ENCODE assay signal across 1 cellular context in genomic region chr19:44807162-44807561, GRCh38.
TF ChIP-seq lines count a peak whose summit lies in the region.

No MANE protein-coding gene starts in this region.

TF ChIP-seq in HepG2, 621 proteins besides CTCF, POLR2A, EP300 and RAD21 (continued from another document and continues in another):
- TF ChIP-seq THAP9 (CRISPR knock-in tag; IDR thresholded peaks at IDR 0.05; ENCODE audit: borderline replicate concordance) (0 out of 2 replicates have a peak, but pooled peaks have one; percentile 5), HMGXB3 (CRISPR knock-in tag; IDR thresholded peaks at IDR 0.05; ENCODE audit: borderline replicate concordance) (no peak), BCL6 (CRISPR knock-in tag; IDR thresholded peaks at IDR 0.05) (peak; percentile 75), ZNF510 (CRISPR knock-in tag; IDR thresholded peaks at IDR 0.05; ENCODE audit: low read depth) (no peak), ZNF282 (IDR thresholded peaks at IDR 0.05; ENCODE audit: partially characterized antibody) (no peak), ZSCAN22 (CRISPR knock-in tag; IDR thresholded peaks at IDR 0.05) (peak; percentile 87), RFX3 (CRISPR knock-in tag; IDR thresholded peaks at IDR 0.05) (no peak), ZBTB38 (CRISPR knock-in tag; IDR thresholded peaks at IDR 0.05) (0 out of 2 replicates have a peak, but pooled peaks have one; percentile 33), CBX2 (IDR thresholded peaks at IDR 0.05; ENCODE audit: low read depth, low read length) (no peak), CBX2 (CRISPR knock-in tag; IDR thresholded peaks at IDR 0.05; ENCODE audit: low read depth) (no peak), PLSCR1 (CRISPR knock-in tag; IDR thresholded peaks at IDR 0.05; ENCODE audit: borderline replicate concordance) (no peak), REPIN1 (CRISPR knock-in tag; IDR thresholded peaks at IDR 0.05; ENCODE audit: borderline replicate concordance, low read depth) (peak; percentile 28; the same call in 1 of the 2 replicates), RERE (CRISPR knock-in tag; IDR thresholded peaks at IDR 0.05; ENCODE audit: low read depth) (peak; percentile 70; the same call in 1 of the 2 replicates), FOXA1 (IDR thresholded peaks at IDR 0.05) (no peak), FOXA1 (CRISPR knock-in tag; IDR thresholded peaks at IDR 0.05) (peak; percentile 65), ESRRA (CRISPR knock-in tag; IDR thresholded peaks at IDR 0.05; ENCODE audit: low read depth) (0 out of 2 replicates have a peak, but pooled peaks have one; percentile 35), MYPOP (CRISPR knock-in tag; IDR thresholded peaks at IDR 0.05) (0 out of 2 replicates have a peak, but pooled peaks have one; percentile 25), PHF21A (CRISPR knock-in tag; IDR thresholded peaks at IDR 0.05) (0 out of 2 replicates have a peak, but pooled peaks have one; percentile 22), SNAI1 (CRISPR knock-in tag; IDR thresholded peaks at IDR 0.05; ENCODE audit: borderline replicate concordance) (0 out of 2 replicates have a peak, but pooled peaks have one; percentile 38), SALL1 (CRISPR knock-in tag; IDR thresholded peaks at IDR 0.05) (peak; percentile 51), MAZ (IDR thresholded peaks at IDR 0.05; ENCODE audit: borderline replicate concordance, low read depth, low read length) (no peak), MAZ (CRISPR knock-in tag; IDR thresholded peaks at IDR 0.05; ENCODE audit: low read depth) (0 out of 2 replicates have a peak, but pooled peaks have one; percentile 49), FOSL2 (CRISPR knock-in tag; IDR thresholded peaks at IDR 0.05) (peak; percentile 71), ZNF644 (CRISPR knock-in tag; IDR thresholded peaks at IDR 0.05; ENCODE audit: low read depth) (peak; percentile 27; the same call in 1 of the 2 replicates), HDAC1 (CRISPR knock-in tag; IDR thresholded peaks at IDR 0.05) (peak; percentile 55; the same call in 1 of the 2 replicates), ZNF234 (CRISPR knock-in tag; conservative IDR thresholded peaks at IDR 0.05) (no peak), ATF2 (CRISPR knock-in tag; IDR thresholded peaks at IDR 0.05) (peak; percentile 61; the same call in 1 of the 2 replicates), MXI1 (IDR thresholded peaks at IDR 0.05; ENCODE audit: borderline replicate concordance, low read depth, low read length) (peak; percentile 23; the same call in 1 of the 3 replicates), ISX (CRISPR knock-in tag; conservative IDR thresholded peaks at IDR 0.05) (no peak), CHCHD3 (CRISPR knock-in tag; IDR thresholded peaks at IDR 0.05) (no peak), ARNTL (CRISPR knock-in tag; IDR thresholded peaks at IDR 0.05) (peak; percentile 97), ZBTB3 (CRISPR knock-in tag; IDR thresholded peaks at IDR 0.05; ENCODE audit: borderline replicate concordance, low read depth) (0 out of 2 replicates have a peak, but pooled peaks have one; percentile 50), KDM4B (CRISPR knock-in tag; IDR thresholded peaks at IDR 0.05) (0 out of 2 replicates have a peak, but pooled peaks have one; percentile 44), HMG20B (CRISPR knock-in tag; conservative IDR thresholded peaks at IDR 0.05) (0 out of 2 replicates have a peak, but pooled peaks have one; percentile 47), GTF3A (CRISPR knock-in tag; conservative IDR thresholded peaks at IDR 0.05) (no peak), FOXO1 (CRISPR knock-in tag; IDR thresholded peaks at IDR 0.05) (peak; percentile 65; the same call in 1 of the 2 replicates), KDM2A (CRISPR knock-in tag; IDR thresholded peaks at IDR 0.05; ENCODE audit: borderline replicate concordance, low read depth) (peak; percentile 29; the same call in 1 of the 2 replicates), ZNF124 (CRISPR knock-in tag; IDR thresholded peaks at IDR 0.05) (0 out of 2 replicates have a peak, but pooled peaks have one; percentile 38), CEBPG (CRISPR knock-in tag; IDR thresholded peaks at IDR 0.05) (peak; percentile 25; the same call in 1 of the 2 replicates), ZNF263 (CRISPR knock-in tag; IDR thresholded peaks at IDR 0.05) (peak; percentile 63; the same call in 1 of the 2 replicates), BHLHE40 (IDR thresholded peaks at IDR 0.05; ENCODE audit: low read length) (peak; percentile 99), KDM6A (CRISPR knock-in tag; IDR thresholded peaks at IDR 0.05; ENCODE audit: low read depth) (0 out of 2 replicates have a peak, but pooled peaks have one; percentile 44), ZNF225 (CRISPR knock-in tag; IDR thresholded peaks at IDR 0.05) (0 out of 2 replicates have a peak, but pooled peaks have one; percentile 30), ERF (CRISPR knock-in tag; IDR thresholded peaks at IDR 0.05) (0 out of 2 replicates have a peak, but pooled peaks have one; percentile 19), SOX5 (CRISPR knock-in tag; IDR thresholded peaks at IDR 0.05; ENCODE audit: borderline replicate concordance) (peak; percentile 90), PHF5A (CRISPR knock-in tag; IDR thresholded peaks at IDR 0.05; ENCODE audit: low read depth, unreplicated experiment) (no peak), STAG1 (CRISPR knock-in tag; IDR thresholded peaks at IDR 0.05) (0 out of 2 replicates have a peak, but pooled peaks have one; percentile 1), NKX3-1 (CRISPR knock-in tag; IDR thresholded peaks at IDR 0.05) (no peak), TEAD3 (CRISPR knock-in tag; optimal IDR thresholded peaks at IDR 0.05; ENCODE audit: borderline replicate concordance) (peak; percentile 87), ZNF350 (CRISPR knock-in tag; IDR thresholded peaks at IDR 0.05; ENCODE audit: borderline replicate concordance, low read depth) (no peak), RXRA (CRISPR knock-in tag; IDR thresholded peaks at IDR 0.05) (peak; percentile 64; the same call in 1 of the 2 replicates), TFAP4 (IDR thresholded peaks at IDR 0.05; ENCODE audit: borderline replicate concordance, low read depth) (0 out of 2 replicates have a peak, but pooled peaks have one; percentile 10)
